In the genomic region with DNA sequence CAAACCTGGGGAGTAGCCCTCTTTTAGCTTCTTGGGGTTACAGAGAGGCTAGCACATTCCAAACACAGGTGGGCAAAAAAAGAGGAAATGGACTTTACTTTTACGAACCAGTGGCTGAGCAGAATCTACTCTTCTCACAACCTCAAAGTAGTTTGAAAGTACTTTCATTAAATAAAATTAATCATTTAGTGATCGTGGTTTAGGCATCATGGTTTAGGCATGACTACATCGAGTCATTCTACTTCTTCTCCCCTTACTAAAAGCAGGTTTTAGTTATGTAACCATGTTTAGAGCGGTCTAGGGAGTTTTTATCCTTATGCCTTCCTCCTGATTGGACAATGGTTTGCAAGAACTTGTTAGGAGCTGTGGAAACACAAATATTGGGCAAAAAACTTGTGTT, we compare ENCODE assay signal across 19 cellular contexts. TPM values are rescaled to one million over a fixed set of nuclear protein-coding genes. Genes with fewer than 3 reads are reported as not detected.
DNase-seq lines count a peak whose midpoint lies in the region; TF ChIP-seq lines count a peak whose summit lies in the region.
"Had no signal": no experiment of that assay in that cellular context is flagged by ENCODE, and none has a peak within 500 bp of the region (broad histone marks: within the 10 kb centered on the region; RNA-seq: fewer than 3 reads in every experiment).

No MANE protein-coding gene starts in this region.

- DNase-seq in GM13977 (ENCODE audit: low spot score) (peak; percentile 35), H4 (ENCODE audit: low spot score) (peak; percentile 71), RPMI8226 (peak; percentile 71), non-pigmented ciliary epithelial cell (ENCODE audit: low read depth) (peak; percentile 48), HUDEP-2 (lab: John Stamatoyannopoulos, UW; ENCODE audit: unreplicated experiment in 76 of 76) (no peak), WERI-Rb-1 (no peak)
- no peak for DNase-seq in stimulated activated CD4-positive, alpha-beta T cell treated with anti-CD3 and anti-CD28 coated beads, Interleukin-4, amount 100 ng/mL, for 24 hours
- no peak for DNase-seq in stimulated activated CD4-positive, alpha-beta T cell treated with anti-CD3 and anti-CD28 coated beads, Interleukin-1b, Interleukin-23, amount 100 ng/mL, for 48 hours
- DNase-seq: activated naive CD4-positive, alpha-beta T cell treated with anti-CD3 and anti-CD28 coated beads for 36 hours; BE2C; DMS79; H9; NCI-H1048; NCI-H2171 treated with DMSO at 0.1 percent for 48 hours; tibial artery had no signal

- H3K4me3 ChIP-seq in WERI-Rb-1 (ENCODE audit: low read depth, low read length) = no peak overlapping the region
- H3K4me3 ChIP-seq: tibial artery had no signal

- H3K27ac ChIP-seq in WERI-Rb-1 = no peak overlapping the region
- H3K27ac ChIP-seq: parathyroid adenoma, tibial artery, VCaP had no signal

- in situ Hi-C loops in GM13977 (cut with MboI; ENCODE audit: low pct_unique_long_range_greater_than_20kb, low sequenced_read_pairs, unreplicated experiment) = no loop called here

- H3K36me3 ChIP-seq in WERI-Rb-1 = no peaks in the 10 kb centered on the region
- H3K36me3 ChIP-seq: BE2C, tibial artery had no signal

- H3K9me3 ChIP-seq in WERI-Rb-1 (ENCODE audit: severe bottlenecking) = peaks cover 5% of the 10 kb centered on the region
- H3K9me3 ChIP-seq: BE2C, tibial artery had no signal

- H3K27me3 ChIP-seq in WERI-Rb-1 (ENCODE audit: insufficient read depth, low read depth, severe bottlenecking) = peaks cover 24% of the 10 kb centered on the region

- TF ChIP-seq CTCF in GM13977 (IDR thresholded peaks at IDR 0.05; ENCODE audit: extremely low read depth, insufficient read depth, missing control alignments) = no peak
- no peak for TF ChIP-seq CTCF in WERI-Rb-1 (IDR thresholded peaks at IDR 0.05; ENCODE audit: low read depth, low read length)

RNA-seq across cellular contexts. Expression of a gene that starts 2.5 kb away (rescaled TPM):
- total RNA-seq in H4 (2014; rRNA removed; shearing (Covaris generic)) = not detected in 2 replicates
- total RNA-seq: activated CD8-positive, alpha-beta memory T cell treated with anti-CD3 and anti-CD28 coated beads for 36 hours; activated naive CD4-positive, alpha-beta T cell treated with anti-CD3 and anti-CD28 coated beads for 36 hours; OCI-LY7 had no signal

Comparison
In these comparisons a context has a peak if more than half of its experiments do, and no peak if none do; other contexts are left out.
1. DNase-seq: peak in GM13977 (single experiment), H4 (single experiment), RPMI8226 (single experiment) and non-pigmented ciliary epithelial cell (single experiment); none in HUDEP-2 (0 of 76), stimulated activated CD4-positive, alpha-beta T cell treated with anti-CD3 and anti-CD28 coated beads, Interleukin-4, amount 100 ng/mL, for 24 hours (single experiment), WERI-Rb-1 (single experiment) and stimulated activated CD4-positive, alpha-beta T cell treated with anti-CD3 and anti-CD28 coated beads, Interleukin-1b, Interleukin-23, amount 100 ng/mL, for 48 hours (single experiment).